In the genomic region with DNA sequence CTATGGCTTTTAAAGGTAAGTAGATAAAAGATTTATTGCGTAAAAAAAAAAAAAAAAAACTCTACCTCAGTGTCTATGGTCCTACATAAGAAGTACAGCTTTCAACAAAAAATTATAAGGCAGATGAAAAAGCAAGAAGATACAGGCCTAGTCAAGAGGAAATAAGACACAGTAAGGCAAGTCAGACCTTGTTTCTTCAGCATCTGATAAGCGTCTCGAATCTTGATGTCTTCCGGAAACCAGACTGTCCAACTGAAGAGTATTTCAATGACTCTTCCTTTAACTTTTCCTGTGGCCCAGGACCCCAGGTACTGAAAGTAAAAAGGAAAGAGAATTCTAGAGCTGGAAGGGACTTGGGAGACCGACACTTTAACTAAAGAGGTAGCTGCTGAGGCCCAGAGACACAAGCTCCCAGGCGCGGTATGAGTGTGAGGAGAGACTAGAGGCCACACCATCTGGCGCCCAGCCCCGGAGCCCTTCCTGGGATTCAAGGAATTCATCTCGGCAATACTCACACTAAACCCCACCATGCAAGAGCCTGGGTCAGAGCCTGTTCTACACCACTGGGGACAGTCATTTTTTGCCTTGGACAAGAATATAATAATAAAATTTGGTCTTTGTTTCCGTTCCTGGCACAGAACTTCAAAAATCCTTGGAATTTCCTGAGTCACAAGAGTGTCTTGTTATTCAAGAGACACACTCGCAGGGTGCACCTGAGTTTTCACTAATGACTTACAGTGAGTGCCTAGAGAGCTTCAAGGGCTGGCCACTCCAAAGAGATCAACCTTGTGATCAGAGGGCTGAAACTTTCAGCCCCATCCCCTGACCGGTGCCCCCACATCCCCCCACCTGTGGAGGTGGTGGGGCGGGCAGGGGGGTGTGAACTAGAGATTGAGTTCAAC, we compare ENCODE assay signal across 16 cellular contexts. TPM values are rescaled to one million over a fixed set of nuclear protein-coding genes. Genes with fewer than 3 reads are reported as not detected.
DNase-seq lines count a peak whose midpoint lies in the region; ATAC-seq, FAIRE-seq and TF ChIP-seq lines count a peak whose summit lies in the region.
"Had no signal": no experiment of that assay in that cellular context is flagged by ENCODE, and none has a peak within 500 bp of the region (broad histone marks: within the 10 kb centered on the region; RNA-seq: fewer than 3 reads in every experiment).

No MANE protein-coding gene starts in this region.

- H3K79me2 ChIP-seq in keratinocyte (ENCODE audit: control insufficient read depth, insufficient read depth, low read length), result peaks cover 8% of the 10 kb centered on the region

- H2BK5ac ChIP-seq in neuronal stem cell (ENCODE audit: low read length), result no peak overlapping the region

- H4K20me1 ChIP-seq in keratinocyte (ENCODE audit: control insufficient read depth, extremely low read depth, insufficient read depth, low read length), result no peaks in the 10 kb centered on the region

- H3K27ac Mint-ChIP-seq in activated naive CD4-positive, alpha-beta T cell treated with anti-CD3 and anti-CD28 coated beads, Interleukin-2, amount 50 U/mL, for 72 hours, result no peak overlapping the region
- H3K27ac Mint-ChIP-seq: activated CD4-positive, alpha-beta memory T cell treated with anti-CD3 and anti-CD28 coated beads for 36 hours; activated naive CD4-positive, alpha-beta T cell treated with anti-CD3 and anti-CD28 coated beads, Interleukin-2, amount 50 U/mL, for 24 hours had no signal

- no peak overlapping the region for H4K8ac ChIP-seq in neuronal stem cell (ENCODE audit: low read depth, low read length)

- no peaks in the 10 kb centered on the region for H3K36me3 Mint-ChIP-seq in activated naive CD4-positive, alpha-beta T cell treated with anti-CD3 and anti-CD28 coated beads, Interleukin-2, amount 50 U/mL, for 72 hours

- H3K9me3 ChIP-seq in right atrium auricular region (no peaks in the 10 kb centered on the region), keratinocyte (ENCODE audit: control insufficient read depth, low read depth, low read length) (no peaks in the 10 kb centered on the region), neuronal stem cell (replicated peaks in 1 of 2; ENCODE audit: control insufficient read depth in 2 of 2, insufficient read depth in 1 of 2, low read depth in 1 of 2, low read length in 2 of 2) (no peaks in the 10 kb centered on the region)
- H3K9me3 ChIP-seq: heart right ventricle had no signal

- FAIRE-seq in keratinocyte (lab: Jason Lieb, UNC), result peak; percentile 81

- WGBS in neuronal stem cell (ENCODE audit: extremely low coverage in 2 of 2, insufficient read length in 2 of 2, insufficient replicate concordance in 1 of 2), 2 donors, result no CpG with 5 or more reads among the region's 14 CpGs

- H2AFZ ChIP-seq in keratinocyte (ENCODE audit: control insufficient read depth, low read length) (no peak overlapping the region), neuronal stem cell (ENCODE audit: low read length) (no peak overlapping the region)

- no peaks in the 10 kb centered on the region for H3K79me1 ChIP-seq in neuronal stem cell (ENCODE audit: low read depth, low read length)

- H3K27me3 ChIP-seq in right atrium auricular region, result no peaks in the 10 kb centered on the region
- H3K27me3 ChIP-seq in keratinocyte (ENCODE audit: control insufficient read depth, extremely low read depth, insufficient read depth, low read length), result no peaks in the 10 kb centered on the region
- no peaks in the 10 kb centered on the region for H3K27me3 ChIP-seq in neuronal stem cell (ENCODE audit: control insufficient read depth in 3 of 3, insufficient read depth in 3 of 3, low read depth in 1 of 3, low read length in 3 of 3)
- H3K27me3 ChIP-seq: dorsolateral prefrontal cortex, heart right ventricle had no signal

- no peak overlapping the region for H3K18ac ChIP-seq in neuronal stem cell (ENCODE audit: low read length)

- H3K23ac ChIP-seq in neuronal stem cell (ENCODE audit: low read depth, low read length, poor library complexity), result no peak overlapping the region

- TF ChIP-seq CTCF in right atrium auricular region (IDR thresholded peaks at IDR 0.05) (no peak), astrocyte of the cerebellum (IDR thresholded peaks at IDR 0.05; ENCODE audit: low read depth, low read length, missing control alignments) (no peak), keratinocyte (optimal IDR thresholded peaks at IDR 0.05 in 1 of 3, IDR thresholded peaks at IDR 0.05 in 1 of 3, conservative IDR thresholded peaks at IDR 0.05 in 1 of 3; ENCODE audit: extremely low read depth in 1 of 3, insufficient read depth in 2 of 3, low read length in 3 of 3) (no peak)

- H3K9ac ChIP-seq in keratinocyte (ENCODE audit: control insufficient read depth, extremely low read depth, insufficient read depth, low read length) (peak overlapping the region; percentile 31), neuronal stem cell (ENCODE audit: low read depth, low read length, poor library complexity) (no peak overlapping the region)

- H3K4me3 ChIP-seq in right atrium auricular region (no peak overlapping the region), astrocyte of the cerebellum (ENCODE audit: low read depth, low read length) (no peak overlapping the region), keratinocyte (ENCODE audit: control insufficient read depth in 2 of 3, extremely low read depth in 1 of 3, insufficient read depth in 2 of 3, low read depth in 1 of 3, low read length in 3 of 3) (peak overlapping the region in 2 of 3 experiments; percentile 36 to 41), neuronal stem cell (ENCODE audit: low read length in 2 of 2) (no peak overlapping the region)
- H3K4me3 ChIP-seq: dorsolateral prefrontal cortex, heart right ventricle had no signal

- peak overlapping the region; percentile 73 for H3K4me2 ChIP-seq in keratinocyte (ENCODE audit: control insufficient read depth, extremely low read depth, insufficient read depth, low read depth, low read length)
- no peak overlapping the region for H3K4me2 ChIP-seq in neuronal stem cell (ENCODE audit: insufficient read depth, low read length, poor library complexity, severe bottlenecking)

- H2BK15ac ChIP-seq in neuronal stem cell (ENCODE audit: low read length), result no peak overlapping the region

- H4K91ac ChIP-seq in neuronal stem cell (ENCODE audit: low read depth, low read length, poor library complexity), result no peak overlapping the region

- H3K4me1 ChIP-seq in right atrium auricular region, result peaks cover 0 to 5% of the 10 kb centered on the region in 2 donors
- peaks cover 50% of the 10 kb centered on the region for H3K4me1 ChIP-seq in keratinocyte (ENCODE audit: control insufficient read depth, extremely low read depth, insufficient read depth, low read length)
- H3K4me1 ChIP-seq in neuronal stem cell (ENCODE audit: control insufficient read depth in 2 of 2, insufficient read depth in 1 of 2, low read depth in 1 of 2, low read length in 2 of 2), result no peaks in the 10 kb centered on the region

- in situ Hi-C loops in astrocyte of the cerebellum (cut with HindIII; ENCODE audit: low sequenced_read_pairs), result no loop called here

- H3K27ac ChIP-seq in right atrium auricular region (no peak overlapping the region), keratinocyte (ENCODE audit: control insufficient read depth, insufficient read depth, low read length) (peak overlapping the region; percentile 77), neuronal stem cell (replicated peaks; ENCODE audit: low read length) (no peak overlapping the region)
- H3K27ac ChIP-seq: dorsolateral prefrontal cortex had no signal

- no peak overlapping the region for H2BK12ac ChIP-seq in neuronal stem cell (ENCODE audit: low read length)

- intact Hi-C loops in left ventricle myocardium superior (cut with micrococcal nuclease), result no loop called here

- H3K4ac ChIP-seq in neuronal stem cell (ENCODE audit: low read length), result no peak overlapping the region

- no peak overlapping the region for H3K14ac ChIP-seq in neuronal stem cell (ENCODE audit: low read length)

- no peak overlapping the region for H2AK5ac ChIP-seq in neuronal stem cell (ENCODE audit: low read depth, low read length)

- dilution Hi-C loops in keratinocyte (cut with MboI; ENCODE audit: extremely low pct_ligation_motif_present, low sequenced_read_pairs), result no loop called here

- peaks cover 9% of the 10 kb centered on the region for H3K9me1 ChIP-seq in keratinocyte (ENCODE audit: control insufficient read depth, extremely low read depth, insufficient read depth, low read length)

- no peak overlapping the region for H2BK120ac ChIP-seq in neuronal stem cell (ENCODE audit: low read depth, low read length)

- no peak for DNase-seq in left ventricle myocardium superior
- DNase-seq in right atrium auricular region (ENCODE audit: low spot score), result no peak
- peak; percentile 16 for DNase-seq in astrocyte of the cerebellum (ENCODE audit: low read depth)
- no peak for DNase-seq in keratinocyte (ENCODE audit: low read depth, low spot score)
- no peak for DNase-seq in activated naive CD4-positive, alpha-beta T cell (lab: John Stamatoyannopoulos, UW)
- no peak for DNase-seq in activated naive CD4-positive, alpha-beta T cell treated with anti-CD3 and anti-CD28 coated beads, Interleukin-2, amount 50 U/mL, for 72 hours (ENCODE audit: low spot score in 2 of 2)
- no peak for DNase-seq in neuronal stem cell (ENCODE audit: low spot score)
- DNase-seq: activated CD4-positive, alpha-beta memory T cell treated with anti-CD3 and anti-CD28 coated beads for 36 hours; dorsolateral prefrontal cortex; GDM1; heart right ventricle; NCI-H2029 treated with DMSO at 0.1 percent for 48 hours; retina; T-helper 1 cell had no signal

- H3K36me3 ChIP-seq in right atrium auricular region (peaks cover 87% of the 10 kb centered on the region), keratinocyte (ENCODE audit: control insufficient read depth in 2 of 2, extremely low read depth in 1 of 2, insufficient read depth in 2 of 2, low read length in 2 of 2) (peaks cover 20 to 47% of the 10 kb centered on the region in 2 experiments), neuronal stem cell (replicated peaks in 1 of 2; ENCODE audit: control insufficient read depth in 2 of 2, insufficient read depth in 2 of 2, low read length in 2 of 2) (peaks cover 62 to 90% of the 10 kb centered on the region in 2 donors)

- ATAC-seq in left ventricle myocardium superior, result peak; percentile 21
- no peak for ATAC-seq in GM18870 (IDR thresholded peaks at IDR 0.05; ENCODE audit: unreplicated experiment)
- ATAC-seq in activated naive CD4-positive, alpha-beta T cell treated with anti-CD3 and anti-CD28 coated beads, Interleukin-2, amount 50 U/mL, for 72 hours, result no peak

- H3K9me3 Mint-ChIP-seq in activated naive CD4-positive, alpha-beta T cell treated with anti-CD3 and anti-CD28 coated beads, Interleukin-2, amount 50 U/mL, for 72 hours, result no peaks in the 10 kb centered on the region
- H3K9me3 Mint-ChIP-seq: activated CD4-positive, alpha-beta memory T cell treated with anti-CD3 and anti-CD28 coated beads for 36 hours; activated naive CD4-positive, alpha-beta T cell treated with anti-CD3 and anti-CD28 coated beads, Interleukin-2, amount 50 U/mL, for 24 hours had no signal

RNA-seq across cellular contexts. Expression of gene GGA2, which starts 18.6 kb away (rescaled TPM):
- total RNA-seq in left ventricle myocardium superior, result 52.1 TPM
- 10 to 100 TPM; 25.0 to 59.3 TPM for total RNA-seq in right atrium auricular region
- 30.2 to 54.1 TPM (median 41.2 TPM) in 3 replicates for polyA plus RNA-seq in keratinocyte
- 17.5 TPM for polyA plus RNA-seq in keratinocyte (2011; ENCODE audit: low read depth)
- polyA plus RNA-seq in keratinocyte (2011; cell fraction: cytosol; rRNA removed), result 34.5 and 54.3 TPM in 2 replicates
- polyA plus RNA-seq in keratinocyte (2011; cell fraction: nucleus; rRNA removed), result 87.7 and 94.8 TPM in 2 replicates
- 20.4 and 34.5 TPM in 2 replicates for polyA plus RNA-seq in keratinocyte (2012; ENCODE audit: low replicate concordance)
- polyA minus RNA-seq in keratinocyte, result 39.3 to 55.2 TPM (median 43.3 TPM) in 3 replicates
- polyA minus RNA-seq in keratinocyte (2011; cell fraction: cytosol; rRNA and poly(A)+ RNA removed), result 29.0 TPM
- polyA minus RNA-seq in keratinocyte (2011; cell fraction: nucleus; rRNA and poly(A)+ RNA removed), result 24.7 and 41.9 TPM in 2 replicates
- total RNA-seq in activated naive CD4-positive, alpha-beta T cell treated with anti-CD3 and anti-CD28 coated beads, Interleukin-2, amount 50 U/mL, for 72 hours, result 100 to 1,000 TPM in 1 of 2 donors, 10 to 100 TPM in 1; 83.4 to 120 TPM
- polyA plus RNA-seq in neuronal stem cell (2013, experiment 1 of 2), result 49.8 TPM
- 52.6 TPM for polyA plus RNA-seq in neuronal stem cell (2013, experiment 2 of 2)

RNA-seq across cellular contexts. Expression of gene COG7, which starts 38.8 kb away (rescaled TPM):
- 11.3 TPM for total RNA-seq in left ventricle myocardium superior
- 10 to 100 TPM in 1 of 2 donors, 1 to 10 TPM in 1; 9.0 to 11.2 TPM for total RNA-seq in right atrium auricular region
- polyA plus RNA-seq in keratinocyte, result 14.7 to 18.1 TPM (median 16.6 TPM) in 3 replicates
- polyA plus RNA-seq in keratinocyte (2011; ENCODE audit: low read depth), result 8.8 TPM
- polyA plus RNA-seq in keratinocyte (2011; cell fraction: cytosol; rRNA removed), result 9.2 and 13.6 TPM in 2 replicates
- polyA plus RNA-seq in keratinocyte (2011; cell fraction: nucleus; rRNA removed), result 35.3 and 53.7 TPM in 2 replicates
- 10.7 and 13.3 TPM in 2 replicates for polyA plus RNA-seq in keratinocyte (2012; ENCODE audit: low replicate concordance)
- polyA minus RNA-seq in keratinocyte, result 21.0 to 33.8 TPM (median 25.3 TPM) in 3 replicates
- polyA minus RNA-seq in keratinocyte (2011; cell fraction: cytosol; rRNA and poly(A)+ RNA removed), result 12.3 TPM
- 17.7 and 33.6 TPM in 2 replicates for polyA minus RNA-seq in keratinocyte (2011; cell fraction: nucleus; rRNA and poly(A)+ RNA removed)
- 10 to 100 TPM; 24.4 to 30.1 TPM for total RNA-seq in activated naive CD4-positive, alpha-beta T cell treated with anti-CD3 and anti-CD28 coated beads, Interleukin-2, amount 50 U/mL, for 72 hours
- polyA plus RNA-seq in neuronal stem cell (2013, experiment 1 of 2), result 15.5 TPM
- 15.7 TPM for polyA plus RNA-seq in neuronal stem cell (2013, experiment 2 of 2)

Comparison
In these comparisons a context has a peak if more than half of its experiments do, and no peak if none do; other contexts are left out.
1. H3K4me3 ChIP-seq: peak in keratinocyte (2 of 3); none in right atrium auricular region (0 of 2), astrocyte of the cerebellum (single experiment) and neuronal stem cell (0 of 2).